2 cellular contexts compared by ENCODE assay signal in genomic region chr5:91367908-91368648, GRCh38.
TF ChIP-seq lines count a peak whose summit lies in the region.

No MANE protein-coding gene starts in this region.

TF ChIP-seq in HepG2, 621 proteins besides CTCF, POLR2A, EP300 and RAD21:
- TF ChIP-seq ZNF83 (CRISPR knock-in tag; IDR thresholded peaks at IDR 0.05; ENCODE audit: borderline replicate concordance) (no peak), HMGXB3 (CRISPR knock-in tag; IDR thresholded peaks at IDR 0.05; ENCODE audit: borderline replicate concordance) (no peak), ADNP (CRISPR knock-in tag; IDR thresholded peaks at IDR 0.05) (no peak), HNRNPLL (IDR thresholded peaks at IDR 0.05; ENCODE audit: low read depth, low read length, poor library complexity, severe bottlenecking) (no peak), ZFP36 (IDR thresholded peaks at IDR 0.05; ENCODE audit: borderline replicate concordance, low read depth, low read length, partially characterized antibody) (no peak), RNF2 (conservative IDR thresholded peaks at IDR 0.05; ENCODE audit: low read depth) (no peak), ZNF737 (CRISPR knock-in tag; IDR thresholded peaks at IDR 0.05; ENCODE audit: borderline replicate concordance) (no peak), FOXC1 (CRISPR knock-in tag; IDR thresholded peaks at IDR 0.05; ENCODE audit: borderline replicate concordance) (no peak), KLF13 (CRISPR knock-in tag; IDR thresholded peaks at IDR 0.05) (no peak), TSC22D2 (CRISPR knock-in tag; IDR thresholded peaks at IDR 0.05; ENCODE audit: borderline replicate concordance) (no peak), THAP8 (CRISPR knock-in tag; IDR thresholded peaks at IDR 0.05; ENCODE audit: borderline replicate concordance) (no peak), NPAS2 (CRISPR knock-in tag; IDR thresholded peaks at IDR 0.05; ENCODE audit: borderline replicate concordance) (no peak), ZNF136 (CRISPR knock-in tag; IDR thresholded peaks at IDR 0.05; ENCODE audit: low read depth) (no peak), ATF3 (CRISPR knock-in tag; IDR thresholded peaks at IDR 0.05) (no peak), ZNF256 (CRISPR knock-in tag; conservative IDR thresholded peaks at IDR 0.05) (no peak), THYN1 (CRISPR knock-in tag; IDR thresholded peaks at IDR 0.05; ENCODE audit: borderline replicate concordance, low read depth) (no peak), ZNF777 (CRISPR knock-in tag; IDR thresholded peaks at IDR 0.05) (no peak)

TF ChIP-seq in GM12891, 5 proteins besides CTCF, POLR2A, EP300 and RAD21:
- TF ChIP-seq TAF1 (IDR thresholded peaks at IDR 0.05; ENCODE audit: low read depth, low read length) (no peak), SPI1 (IDR thresholded peaks at IDR 0.05; ENCODE audit: low read depth, low read length) (no peak), POLR2AphosphoS5 (IDR thresholded peaks at IDR 0.05; ENCODE audit: low read depth, low read length) (no peak), PAX5 (IDR thresholded peaks at IDR 0.05; ENCODE audit: insufficient read depth, low read length, severe bottlenecking) (no peak), POU2F2 (IDR thresholded peaks at IDR 0.05; ENCODE audit: low read depth, low read length) (no peak)
